29 cellular contexts compared by ENCODE assay signal in genomic region chr7:18041202-18041601, GRCh38. TPM values are rescaled to one million over a fixed set of nuclear protein-coding genes. Genes with fewer than 3 reads are reported as not detected.
DNase-seq lines count a peak whose midpoint lies in the region; ATAC-seq and TF ChIP-seq lines count a peak whose summit lies in the region.
"Had no signal": no experiment of that assay in that cellular context is flagged by ENCODE, and none has a peak within 500 bp of the region (broad histone marks: within the 10 kb centered on the region; RNA-seq: fewer than 3 reads in every experiment).

No MANE protein-coding gene starts in this region.

- no peaks in the 10 kb centered on the region for H3K27me3 ChIP-seq in GM23248 (replicated peaks; ENCODE audit: insufficient read depth)
- H3K27me3 ChIP-seq in IMR-90 (ENCODE audit: control insufficient read depth, insufficient read depth, low read length), result no peaks in the 10 kb centered on the region
- H3K27me3 ChIP-seq in WERI-Rb-1 (ENCODE audit: insufficient read depth, low read depth, severe bottlenecking), result no peaks in the 10 kb centered on the region
- no peaks in the 10 kb centered on the region for H3K27me3 ChIP-seq in foreskin keratinocyte
- H3K27me3 ChIP-seq: BE2C had no signal

- peak overlapping the region; percentile 25 for H2AFZ ChIP-seq in GM23248
- no peak overlapping the region for H2AFZ ChIP-seq in IMR-90 (replicated peaks; ENCODE audit: low read length, poor library complexity)

- H4K91ac ChIP-seq in IMR-90 (ENCODE audit: insufficient read depth, low read depth, low read length), result no peak overlapping the region

- H3K79me2 ChIP-seq in GM23248 (ENCODE audit: insufficient read depth), result no peaks in the 10 kb centered on the region

- H3K27ac ChIP-seq in GM23248, result no peak overlapping the region
- H3K27ac ChIP-seq in IMR-90 (ENCODE audit: insufficient read depth, low read length), result peak overlapping the region; percentile 67; the same call in 1 of the 2 replicates
- no peak overlapping the region for H3K27ac ChIP-seq in WERI-Rb-1
- H3K27ac ChIP-seq in foreskin keratinocyte, result no peak overlapping the region
- H3K27ac ChIP-seq: RWPE1 had no signal

- peak overlapping the region; percentile 12; the same call in 1 of the 2 replicates for H2BK120ac ChIP-seq in IMR-90 (ENCODE audit: low read depth, low read length)

- no peak overlapping the region for H3K4me2 ChIP-seq in GM23248 (ENCODE audit: unreplicated experiment)
- 0 out of 2 replicates have a peak overlapping the region, but pooled peaks have one; percentile 28 for H3K4me2 ChIP-seq in IMR-90 (ENCODE audit: low read depth, low read length)

- H2BK15ac ChIP-seq in IMR-90 (ENCODE audit: low read depth, low read length), result no peak overlapping the region

- ATAC-seq in IMR-90 (ENCODE audit: low read depth) (peak; percentile 12), foreskin keratinocyte (no peak)
- ATAC-seq: HepG2, K562, Panc1 had no signal

- H2BK5ac ChIP-seq in IMR-90 (ENCODE audit: low read depth, low read length, poor library complexity, severe bottlenecking), result peak overlapping the region; percentile 62

- no peak for TF ChIP-seq POLR2A in IMR-90 (IDR thresholded peaks at IDR 0.05; ENCODE audit: low read depth, low read length)

- H3K4me1 ChIP-seq in GM23248 (ENCODE audit: insufficient read depth) (peaks cover 12% of the 10 kb centered on the region), IMR-90 (ENCODE audit: control insufficient read depth, insufficient read depth, low read length) (peaks cover 2% of the 10 kb centered on the region), foreskin keratinocyte (peaks cover 6% of the 10 kb centered on the region)
- H3K4me1 ChIP-seq: BE2C had no signal

- dilution Hi-C loops in IMR-90 (cut with HindIII; ENCODE audit: low sequenced_read_pairs, unreplicated experiment), result no loop called here

- H3K4me3 ChIP-seq in GM23248 (no peak overlapping the region), IMR-90 (ENCODE audit: insufficient read depth, low read depth, low read length) (no peak overlapping the region), WERI-Rb-1 (ENCODE audit: low read depth, low read length) (no peak overlapping the region)
- H3K4me3 ChIP-seq: K562 had no signal

- H3K4me1 Mint-ChIP-seq in chondrocyte (ENCODE audit: low read depth) (peaks cover 24% of the 10 kb centered on the region), mesothelial cell of epicardium (peaks cover 16% of the 10 kb centered on the region)
- H3K4me1 Mint-ChIP-seq: CD14-positive monocyte; CD8-positive, alpha-beta memory T cell had no signal

- TF ChIP-seq CTCF in IMR-90 (conservative IDR thresholded peaks at IDR 0.05; ENCODE audit: low read depth, low read length) (no peak), chondrocyte (IDR thresholded peaks at IDR 0.05) (no peak), mesothelial cell of epicardium (IDR thresholded peaks at IDR 0.05; ENCODE audit: unreplicated experiment) (no peak), WERI-Rb-1 (IDR thresholded peaks at IDR 0.05; ENCODE audit: low read depth, low read length) (no peak), foreskin keratinocyte (conservative IDR thresholded peaks at IDR 0.05) (no peak)

- no peak overlapping the region for H2AK9ac ChIP-seq in IMR-90 (replicated peaks; ENCODE audit: low read depth, low read length, poor library complexity)

- CTCF ChIA-PET in IMR-90 (lab: Yijun Ruan, JAX), result interaction anchor here (0.8 kb wide), 1 partner anchor 30 kb away, joined by 3 read pairs; no protein-coding TSS in a partner anchor

- POLR2A ChIA-PET in IMR-90 (lab: Charles Lee; ENCODE audit: unreplicated experiment), result no interaction called here

- no peaks in the 10 kb centered on the region for H3K9me2 ChIP-seq in GM23248 (ENCODE audit: insufficient read depth)

- no peak for TF ChIP-seq RAD21 in IMR-90 (IDR thresholded peaks at IDR 0.05; ENCODE audit: low read length)

- H3K9me3 ChIP-seq in GM23248 (ENCODE audit: low read depth) (no peaks in the 10 kb centered on the region), IMR-90 (ENCODE audit: control insufficient read depth, insufficient read depth, low read length) (no peaks in the 10 kb centered on the region), WERI-Rb-1 (ENCODE audit: severe bottlenecking) (no peaks in the 10 kb centered on the region)
- H3K9me3 ChIP-seq: BE2C had no signal

- H3K14ac ChIP-seq in IMR-90 (replicated peaks; ENCODE audit: low read depth, low read length), result no peak overlapping the region

- H3K36me3 ChIP-seq in GM23248 (ENCODE audit: low read depth), result no peaks in the 10 kb centered on the region
- no peaks in the 10 kb centered on the region for H3K36me3 ChIP-seq in IMR-90 (ENCODE audit: control insufficient read depth, insufficient read depth, low read length)
- no peaks in the 10 kb centered on the region for H3K36me3 ChIP-seq in WERI-Rb-1
- H3K36me3 ChIP-seq: BE2C had no signal

- in situ Hi-C loops in GM23248 (cut with MboI), result no loop called here
- in situ Hi-C loops in IMR-90 (cut with MboI; ENCODE audit: low sequenced_read_pairs), result no loop called here

- no peak overlapping the region for H3K4me3 Mint-ChIP-seq in chondrocyte (ENCODE audit: unreplicated experiment)
- no peak overlapping the region for H3K4me3 Mint-ChIP-seq in mesothelial cell of epicardium
- H3K4me3 Mint-ChIP-seq: CD14-positive monocyte; CD8-positive, alpha-beta memory T cell had no signal

- peaks cover 2% of the 10 kb centered on the region for H3K36me3 Mint-ChIP-seq in chondrocyte (ENCODE audit: low read depth)
- peaks cover 3% of the 10 kb centered on the region for H3K36me3 Mint-ChIP-seq in mesothelial cell of epicardium
- H3K36me3 Mint-ChIP-seq: CD14-positive monocyte had no signal

- H3K56ac ChIP-seq in IMR-90 (ENCODE audit: extremely low read depth, insufficient read depth, low read length), result no peak overlapping the region

- H2BK20ac ChIP-seq in IMR-90 (ENCODE audit: low read depth, low read length), result no peak overlapping the region

- H4K20me1 ChIP-seq in GM23248 (ENCODE audit: insufficient read depth) (no peaks in the 10 kb centered on the region), IMR-90 (ENCODE audit: insufficient read depth, low read length) (no peaks in the 10 kb centered on the region)

- H3K79me1 ChIP-seq in IMR-90 (ENCODE audit: low read depth in 1 of 2, low read length in 2 of 2), result no peaks in the 10 kb centered on the region

- no peak overlapping the region for H3K18ac ChIP-seq in IMR-90 (ENCODE audit: low read depth, low read length)

- peaks cover 3% of the 10 kb centered on the region for H3K9me3 Mint-ChIP-seq in chondrocyte (ENCODE audit: low read depth)
- peaks cover 10% of the 10 kb centered on the region for H3K9me3 Mint-ChIP-seq in mesothelial cell of epicardium

- H3K9ac ChIP-seq in GM23248 (no peak overlapping the region), IMR-90 (ENCODE audit: low read depth, low read length) (no peak overlapping the region)

- H3F3A ChIP-seq in GM23248 (ENCODE audit: insufficient read depth), result no peaks in the 10 kb centered on the region

- no peak overlapping the region for H3K4ac ChIP-seq in IMR-90 (ENCODE audit: low read depth, low read length)

- no peak overlapping the region for H4K5ac ChIP-seq in IMR-90 (ENCODE audit: low read depth, low read length)

- H4K8ac ChIP-seq in IMR-90 (ENCODE audit: low read depth in 2 of 2, low read length in 2 of 2), result no peak overlapping the region; a peak in 1 of 4 replicates

- no peak overlapping the region for H3K23ac ChIP-seq in IMR-90 (ENCODE audit: low read depth, low read length)

- H2AK5ac ChIP-seq in IMR-90 (ENCODE audit: low read depth, low read length), result no peak overlapping the region

- no peaks in the 10 kb centered on the region for H3K27me3 Mint-ChIP-seq in chondrocyte (ENCODE audit: low read depth)
- H3K27me3 Mint-ChIP-seq in mesothelial cell of epicardium (ENCODE audit: low read depth), result no peaks in the 10 kb centered on the region

- peak overlapping the region; percentile 90 for H3K27ac Mint-ChIP-seq in chondrocyte (ENCODE audit: unreplicated experiment)
- peak overlapping the region; percentile 9 for H3K27ac Mint-ChIP-seq in mesothelial cell of epicardium
- H3K27ac Mint-ChIP-seq: CD14-positive monocyte; CD8-positive, alpha-beta memory T cell had no signal

- no peaks in the 10 kb centered on the region for H3K9me1 ChIP-seq in IMR-90 (ENCODE audit: insufficient read depth, low read length)

- no TSS peak for BruUV-seq in IMR-90 (replicated peaks; lab: Mats Ljungman, UMichigan)

- no peak for DNase-seq in GM23248
- peak; percentile 26 for DNase-seq in IMR-90
- DNase-seq in chondrocyte (ENCODE audit: low spot score), result no peak
- DNase-seq in mesothelial cell of epicardium (ENCODE audit: low spot score in 2 of 2, unreplicated experiment in 2 of 2), result no peak
- no peak for DNase-seq in WERI-Rb-1
- DNase-seq in activated effector memory CD4-positive, alpha-beta T cell treated with Interleukin-2 at 50 U/mL for 16 hours, result no peak
- DNase-seq in foreskin keratinocyte, result no peak
- DNase-seq: BE2C; CD8-positive, alpha-beta memory T cell; DMS 273 treated with DMSO at 0.1 percent for 48 hours; DMS79; Kasumi-1; MV-4-11; NCI-H1105 treated with DMSO at 0.1 percent for 48 hours; NCI-H146; NCI-H1930; NCI-H2107; NCI-H526 treated with DMSO at 0.1 percent for 48 hours; SHP77; SW 1271 had no signal

- intact Hi-C loops in IMR-90 (cut with micrococcal nuclease), result no loop called here

TF ChIP-seq in IMR-90, 13 proteins besides CTCF, POLR2A, EP300 and RAD21 (continues in another document):
- TF ChIP-seq MAFK (IDR thresholded peaks at IDR 0.05; ENCODE audit: low read depth, low read length) (no peak), NFE2L2 (IDR thresholded peaks at IDR 0.05; ENCODE audit: low read depth, low read length) (no peak), MAZ (IDR thresholded peaks at IDR 0.05; ENCODE audit: borderline replicate concordance, low read depth, low read length) (no peak), FOS (IDR thresholded peaks at IDR 0.05; ENCODE audit: low read depth, low read length) (no peak), SMC3 (IDR thresholded peaks at IDR 0.05; ENCODE audit: low read depth, low read length) (no peak), RCOR1 (IDR thresholded peaks at IDR 0.05; ENCODE audit: insufficient replicate concordance, low read length) (no peak)

RNA-seq across cellular contexts. Expression of gene PRPS1L1, which starts 13.6 kb away (rescaled TPM):
- not detected in 2 replicates for total RNA-seq in GM23248 (2014; rRNA removed; shearing (Covaris generic))
- not detected in 2 replicates for polyA plus RNA-seq in GM23248 (2016; fragmentation: Nextera tagmentation; extraction: Ambion mirVana)
- not detected in 2 replicates for total RNA-seq in IMR-90 (2012; rRNA removed)
- not detected in 2 replicates for polyA plus RNA-seq in IMR-90 (2012; rRNA removed)
- not detected in 2 replicates for polyA plus RNA-seq in IMR-90 (2012; cell fraction: cytosol; rRNA removed)
- polyA plus RNA-seq in IMR-90 (2012; cell fraction: nucleus; rRNA removed; ENCODE audit: low replicate concordance), result not detected in 2 replicates
- total RNA-seq in chondrocyte, result not detected in 3 replicates
- total RNA-seq in mesothelial cell of epicardium, result not detected in 3 replicates
- total RNA-seq in foreskin keratinocyte, result not detected in 2 replicates
- polyA plus RNA-seq in foreskin keratinocyte, result not detected in 2 replicates
- total RNA-seq: A673; CD8-positive, alpha-beta memory T cell; HepG2; HT-29; K562; M059J; NCI-H460 had no signal
- polyA plus RNA-seq: CD14-positive monocyte; CD8-positive, alpha-beta memory T cell; HepG2 had no signal
